9 cellular contexts compared by ENCODE assay signal in the genomic region with DNA sequence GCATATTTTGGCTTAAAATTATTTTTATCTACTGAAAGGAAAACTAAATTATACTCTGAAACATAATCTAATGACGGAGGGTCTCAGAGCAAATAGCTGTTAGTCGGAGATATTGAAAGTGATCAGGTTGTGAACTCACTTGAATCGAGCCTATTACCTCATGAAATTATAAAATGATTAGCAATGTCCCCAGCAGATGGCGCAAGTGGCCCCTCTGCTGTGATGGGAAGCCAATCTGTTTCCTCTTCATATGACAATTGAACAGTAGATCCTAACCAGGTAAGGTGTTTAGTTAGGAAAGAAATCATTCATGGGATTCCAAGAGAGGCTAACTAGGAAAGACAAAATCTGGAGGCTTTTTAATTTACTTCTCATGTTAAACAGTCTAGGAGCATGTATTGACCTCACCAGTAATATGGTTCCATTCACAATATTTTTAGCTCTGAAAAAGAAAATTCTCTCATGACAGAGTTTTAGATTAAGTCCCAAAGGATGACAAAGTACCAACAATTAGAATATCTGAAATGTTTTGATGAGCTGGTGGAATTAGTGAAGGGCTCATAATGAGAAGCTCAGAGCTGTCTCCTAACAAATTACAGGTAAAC. TPM values are rescaled to one million over a fixed set of nuclear protein-coding genes. Genes with fewer than 3 reads are reported as not detected.
DNase-seq lines count a peak whose midpoint lies in the region; ATAC-seq and TF ChIP-seq lines count a peak whose summit lies in the region.
"Had no signal": no experiment of that assay in that cellular context is flagged by ENCODE, and none has a peak within 500 bp of the region (broad histone marks: within the 10 kb centered on the region; RNA-seq: fewer than 3 reads in every experiment).

No MANE protein-coding gene starts in this region.

- H3K36me3 ChIP-seq in upper lobe of left lung: no peaks in the 10 kb centered on the region
- H3K36me3 ChIP-seq: BLaER1 treated with 17β-estradiol and CSF1 and Interleukin-3, amounts not matched to agents 10 nM and 100 nM had no signal

- no peak overlapping the region for H3K4me3 ChIP-seq in upper lobe of left lung
- H3K4me3 ChIP-seq: BLaER1 treated with 17β-estradiol and CSF1 and Interleukin-3, amounts not matched to agents 10 nM and 100 nM had no signal

- no peak for TF ChIP-seq EP300 in upper lobe of left lung (IDR thresholded peaks at IDR 0.05)

- H3K9me3 ChIP-seq in upper lobe of left lung: no peaks in the 10 kb centered on the region
- H3K9me3 ChIP-seq: BLaER1 treated with 17β-estradiol and CSF1 and Interleukin-3, amounts not matched to agents 10 nM and 100 nM had no signal

- H3K36me3 Mint-ChIP-seq in activated naive CD4-positive, alpha-beta T cell treated with anti-CD3 and anti-CD28 coated beads for 36 hours (ENCODE audit: low read depth): no peaks in the 10 kb centered on the region

- 1 to 2% methylated on average over 4 of the region's 4 CpGs for WGBS in upper lobe of left lung, 2 donors

- intact Hi-C loops in activated naive CD4-positive, alpha-beta T cell treated with anti-CD3 and anti-CD28 coated beads for 36 hours (cut with micrococcal nuclease): loop anchor here (1.0 to 5.0 kb wide), 5 partner anchors 57 to 299 kb away; no protein-coding TSS in a partner anchor

- no peaks in the 10 kb centered on the region for H3K27me3 Mint-ChIP-seq in activated naive CD4-positive, alpha-beta T cell treated with anti-CD3 and anti-CD28 coated beads for 36 hours (ENCODE audit: low read depth)

- H3K4me1 ChIP-seq in upper lobe of left lung: peaks cover 0 to 7% (median 2%) of the 10 kb centered on the region in 4 donors

- H3K27ac ChIP-seq in upper lobe of left lung: no peak overlapping the region
- H3K27ac ChIP-seq: BLaER1 treated with 17β-estradiol and CSF1 and Interleukin-3, amounts not matched to agents 10 nM and 100 nM had no signal

- H3K4me1 Mint-ChIP-seq in activated naive CD4-positive, alpha-beta T cell treated with anti-CD3 and anti-CD28 coated beads for 36 hours (ENCODE audit: low read depth): no peaks in the 10 kb centered on the region

- no peaks in the 10 kb centered on the region for H3K9me3 Mint-ChIP-seq in activated naive CD4-positive, alpha-beta T cell treated with anti-CD3 and anti-CD28 coated beads for 36 hours

- H3K27ac Mint-ChIP-seq in activated naive CD4-positive, alpha-beta T cell treated with anti-CD3 and anti-CD28 coated beads for 36 hours: no peak overlapping the region

- TF ChIP-seq POLR2A in upper lobe of left lung (IDR thresholded peaks at IDR 0.05): no peak

- peak; percentile 18 to 67 for DNase-seq in NCI-H187 (lab: John Stamatoyannopoulos, UW)
- no peak for DNase-seq in NCI-H187 treated with DMSO at 0.1 percent for 48 hours (lab: John Stamatoyannopoulos, UW)
- DNase-seq in NCI-H1092 (lab: John Stamatoyannopoulos, UW): peak; percentile 9
- peak; percentile 44 for DNase-seq in SKM-1 (lab: John Stamatoyannopoulos, UW; ENCODE audit: unreplicated experiment)
- peak; percentile 86 for DNase-seq in activated naive CD4-positive, alpha-beta T cell treated with anti-CD3 and anti-CD28 coated beads for 36 hours
- DNase-seq in glomerular endothelial cell (ENCODE audit: extremely low read depth, low read depth, low spot score): peak; percentile 55
- peak; percentile 64 for DNase-seq in pons (ENCODE audit: low spot score)
- DNase-seq in upper lobe of left lung: peak in 1 of 2 donors; percentile 78

- H3K27me3 ChIP-seq in upper lobe of left lung: no peaks in the 10 kb centered on the region
- H3K27me3 ChIP-seq: BLaER1 treated with 17β-estradiol and CSF1 and Interleukin-3, amounts not matched to agents 10 nM and 100 nM had no signal

- CTCF ChIA-PET in activated naive CD4-positive, alpha-beta T cell treated with anti-CD3 and anti-CD28 coated beads for 36 hours (lab: Charles Lee): interaction anchor here (0.7 to 7.3 kb wide), 30 partner anchors 9 to 282 kb away, joined by 3 to 234 read pairs (median 7); a partner anchor contains a TSS

- peak; percentile 77 to 90 for ATAC-seq in upper lobe of left lung (ENCODE audit: low FRiP score in 2 of 2)

- no peak overlapping the region for H3K4me3 Mint-ChIP-seq in activated naive CD4-positive, alpha-beta T cell treated with anti-CD3 and anti-CD28 coated beads for 36 hours

- peak; percentile 53 to 80 (median 74) for TF ChIP-seq CTCF in upper lobe of left lung (IDR thresholded peaks at IDR 0.05)

RNA-seq across cellular contexts. Expression of a gene that starts 29.9 kb away (rescaled TPM):
- 10 to 100 TPM; 30.4 to 34.3 TPM for total RNA-seq in activated naive CD4-positive, alpha-beta T cell treated with anti-CD3 and anti-CD28 coated beads for 36 hours
- 11.4 and 19.8 TPM in 2 replicates for total RNA-seq in glomerular endothelial cell
- 100 to 1,000 TPM in 1 of 6 donors, 10 to 100 TPM in 5; 37.4 to 114 (median 75.3) TPM for total RNA-seq in upper lobe of left lung

RNA-seq across cellular contexts. Expression of a gene that starts 43.3 kb away (rescaled TPM):
- total RNA-seq in activated naive CD4-positive, alpha-beta T cell treated with anti-CD3 and anti-CD28 coated beads for 36 hours: 10 to 100 TPM; 23.6 to 28.9 TPM
- total RNA-seq in glomerular endothelial cell (2.5 and 2.7 TPM in 2 replicates), upper lobe of left lung (100 to 1,000 TPM in 2 of 6 donors, 10 to 100 TPM in 4; 59.3 to 111 (median 77.6) TPM)
